ENCODE assay signal across 22 cellular contexts in genomic region chr7:142487124-142487523, GRCh38.
A peak's percentile ranks its signal among the peaks of the same experiment; 100 is the strongest.
DNase-seq lines count a peak whose midpoint lies in the region; ATAC-seq and TF ChIP-seq lines count a peak whose summit lies in the region.
"Had no signal": no experiment of that assay in that cellular context is flagged by ENCODE, and none has a peak within 500 bp of the region (broad histone marks: within the 10 kb centered on the region; RNA-seq: fewer than 3 reads in every experiment).

No MANE protein-coding gene starts in this region.

- WGBS in SK-N-SH (ENCODE audit: low lambda C conversion rate), result 46% methylated on average over 4 of the region's 4 CpGs

- H3K79me2 ChIP-seq in SK-N-SH (ENCODE audit: insufficient read depth), result no peaks in the 10 kb centered on the region

- H3K4me3 ChIP-seq in SK-N-SH (ENCODE audit: low read depth in 2 of 2, low read length in 1 of 2), result no peak overlapping the region
- H3K4me3 ChIP-seq: MG63, Peyer's patch, SJCRH30 had no signal

- peak overlapping the region; percentile 59 for H3K27ac Mint-ChIP-seq in dendritic cell treated with granulocyte-macrophage colony-stimulating factor and Interleukin-4, amounts not matched to agents 40 ng/mL and 50 ng/mL, for 4 days
- H3K27ac Mint-ChIP-seq in activated T-helper 1 cell treated with anti-CD3 and anti-CD28 coated beads, Interleukin-12 subunit alpha, Interleukin-12 subunit beta, Interleukin-2, Interleukin-4 antibody, amounts not matched to agents 30 ng/mL and 10 ng/mL and 1 ng/mL, durations not matched to agents 14 hours and 24 hours and 36 hours, result no peak overlapping the region
- H3K27ac Mint-ChIP-seq: T-helper 1 cell treated with Interleukin-12 subunit alpha and Interleukin-12 subunit beta and Interleukin-4 antibody, amounts not matched to agents 30 μg/mL and 1 μg/mL, for 36 hours had no signal

- H3K4me3 Mint-ChIP-seq in dendritic cell treated with granulocyte-macrophage colony-stimulating factor and Interleukin-4, amounts not matched to agents 40 ng/mL and 50 ng/mL, for 4 days, result no peak overlapping the region
- H3K4me3 Mint-ChIP-seq in activated T-helper 1 cell treated with anti-CD3 and anti-CD28 coated beads, Interleukin-12 subunit alpha, Interleukin-12 subunit beta, Interleukin-2, Interleukin-4 antibody, amounts not matched to agents 30 ng/mL and 10 ng/mL and 1 ng/mL, durations not matched to agents 14 hours and 24 hours and 36 hours, result no peak overlapping the region
- H3K4me3 Mint-ChIP-seq: T-helper 1 cell treated with Interleukin-12 subunit alpha and Interleukin-12 subunit beta and Interleukin-4 antibody, amounts not matched to agents 30 μg/mL and 1 μg/mL, for 36 hours had no signal

- no peak overlapping the region for H2AFZ ChIP-seq in SK-N-SH (ENCODE audit: low read depth)

- no peak overlapping the region for H3K9ac ChIP-seq in SK-N-SH

- TF ChIP-seq EP300 in SK-N-SH (IDR thresholded peaks at IDR 0.05; ENCODE audit: borderline replicate concordance in 1 of 2, low read depth in 1 of 2, low read length in 1 of 2), result no peak

- ATAC-seq in SK-N-SH treated with all-trans-retinoic acid at 6 μM for 48 hours (no peak), GM18870 (IDR thresholded peaks at IDR 0.05; ENCODE audit: unreplicated experiment) (no peak)

- DNase-seq in SK-N-SH (no peak), NCI-H2171 treated with DMSO at 0.1 percent for 48 hours (lab: John Stamatoyannopoulos, UW) (peak; percentile 72), NCI-H510A treated with DMSO at 0.1 percent for 48 hours (lab: John Stamatoyannopoulos, UW) (no peak), SHP77 treated with DMSO at 0.1 percent for 48 hours (lab: John Stamatoyannopoulos, UW) (no peak)
- DNase-seq in activated T-helper 1 cell treated with anti-CD3 and anti-CD28 coated beads, Interleukin-12 subunit alpha, Interleukin-12 subunit beta, Interleukin-2, Interleukin-4 antibody, amounts not matched to agents 30 ng/mL and 10 ng/mL and 1 ng/mL, durations not matched to agents 14 hours and 24 hours and 36 hours (ENCODE audit: low spot score), result no peak
- DNase-seq: 8988T; DMS79 treated with DMSO at 0.1 percent for 48 hours; Karpas-422; MG63; NCI-H1417; NCI-H1694 treated with DMSO at 0.1 percent for 48 hours; NCI-H2081 treated with DMSO at 0.1 percent for 48 hours; NCI-H446 treated with DMSO at 0.1 percent for 48 hours; NCI-H69; NK-92 treated with Interleukin-12 subunit alpha and Interleukin-12 subunit beta, amount 100 ng/mL, for 24 hours; Peyer's patch; SJCRH30 had no signal

- no peaks in the 10 kb centered on the region for H3K9me3 ChIP-seq in SK-N-SH
- H3K9me3 ChIP-seq: MG63, Peyer's patch, SJCRH30 had no signal

- H3K9me3 Mint-ChIP-seq in dendritic cell treated with granulocyte-macrophage colony-stimulating factor and Interleukin-4, amounts not matched to agents 40 ng/mL and 50 ng/mL, for 4 days, result no peaks in the 10 kb centered on the region
- no peaks in the 10 kb centered on the region for H3K9me3 Mint-ChIP-seq in activated T-helper 1 cell treated with anti-CD3 and anti-CD28 coated beads, Interleukin-12 subunit alpha, Interleukin-12 subunit beta, Interleukin-2, Interleukin-4 antibody, amounts not matched to agents 30 ng/mL and 10 ng/mL and 1 ng/mL, durations not matched to agents 14 hours and 24 hours and 36 hours
- H3K9me3 Mint-ChIP-seq: T-helper 1 cell treated with Interleukin-12 subunit alpha and Interleukin-12 subunit beta and Interleukin-4 antibody, amounts not matched to agents 30 μg/mL and 1 μg/mL, for 36 hours had no signal

- H3K27me3 Mint-ChIP-seq in dendritic cell treated with granulocyte-macrophage colony-stimulating factor and Interleukin-4, amounts not matched to agents 40 ng/mL and 50 ng/mL, for 4 days, result peaks cover 4% of the 10 kb centered on the region
- H3K27me3 Mint-ChIP-seq in activated T-helper 1 cell treated with anti-CD3 and anti-CD28 coated beads, Interleukin-12 subunit alpha, Interleukin-12 subunit beta, Interleukin-2, Interleukin-4 antibody, amounts not matched to agents 30 ng/mL and 10 ng/mL and 1 ng/mL, durations not matched to agents 14 hours and 24 hours and 36 hours (ENCODE audit: insufficient read depth), result peaks cover 5% of the 10 kb centered on the region

- no peak overlapping the region for H3K27ac ChIP-seq in SK-N-SH (ENCODE audit: low read depth in 2 of 2, low read length in 1 of 2)
- H3K27ac ChIP-seq: C4-2B, Peyer's patch, SJCRH30 had no signal

- intact Hi-C loops in dendritic cell treated with granulocyte-macrophage colony-stimulating factor and Interleukin-4, amounts not matched to agents 40 ng/mL and 50 ng/mL, for 4 days (cut with micrococcal nuclease), result loop anchor here (10.0 kb wide), 1 partner anchor 52 kb away; no protein-coding TSS in a partner anchor
- intact Hi-C loops in activated T-helper 1 cell treated with anti-CD3 and anti-CD28 coated beads, Interleukin-12 subunit alpha, Interleukin-12 subunit beta, Interleukin-2, Interleukin-4 antibody, amounts not matched to agents 30 ng/mL and 10 ng/mL and 1 ng/mL, durations not matched to agents 14 hours and 24 hours and 36 hours (cut with micrococcal nuclease), result no loop called here

- H3K27me3 ChIP-seq in SK-N-SH (ENCODE audit: insufficient read depth), result peaks cover 10% of the 10 kb centered on the region; the same call in 1 of the 2 replicates
- H3K27me3 ChIP-seq: MG63, Peyer's patch had no signal

- peaks cover 54% of the 10 kb centered on the region for H3K4me1 Mint-ChIP-seq in dendritic cell treated with granulocyte-macrophage colony-stimulating factor and Interleukin-4, amounts not matched to agents 40 ng/mL and 50 ng/mL, for 4 days (ENCODE audit: low read depth)
- peaks cover 26% of the 10 kb centered on the region for H3K4me1 Mint-ChIP-seq in activated T-helper 1 cell treated with anti-CD3 and anti-CD28 coated beads, Interleukin-12 subunit alpha, Interleukin-12 subunit beta, Interleukin-2, Interleukin-4 antibody, amounts not matched to agents 30 ng/mL and 10 ng/mL and 1 ng/mL, durations not matched to agents 14 hours and 24 hours and 36 hours (ENCODE audit: low read depth)

- H3K36me3 Mint-ChIP-seq in dendritic cell treated with granulocyte-macrophage colony-stimulating factor and Interleukin-4, amounts not matched to agents 40 ng/mL and 50 ng/mL, for 4 days (ENCODE audit: low read depth), result no peaks in the 10 kb centered on the region
- no peaks in the 10 kb centered on the region for H3K36me3 Mint-ChIP-seq in activated T-helper 1 cell treated with anti-CD3 and anti-CD28 coated beads, Interleukin-12 subunit alpha, Interleukin-12 subunit beta, Interleukin-2, Interleukin-4 antibody, amounts not matched to agents 30 ng/mL and 10 ng/mL and 1 ng/mL, durations not matched to agents 14 hours and 24 hours and 36 hours (ENCODE audit: low read depth)

- TF ChIP-seq CTCF in SK-N-SH (IDR thresholded peaks at IDR 0.05), result no peak

- TF ChIP-seq RAD21 in SK-N-SH (IDR thresholded peaks at IDR 0.05; ENCODE audit: low read length), result no peak

- H4K20me1 ChIP-seq in SK-N-SH (ENCODE audit: insufficient read depth), result no peaks in the 10 kb centered on the region

- H3K36me3 ChIP-seq in SK-N-SH (replicated peaks in 1 of 2; ENCODE audit: control insufficient read depth in 1 of 2, insufficient read depth in 2 of 2, low read length in 1 of 2), result no peaks in the 10 kb centered on the region
- H3K36me3 ChIP-seq: MG63, Peyer's patch, SJCRH30 had no signal

- POLR2A ChIA-PET in SK-N-SH (lab: Yijun Ruan, JAX), result interaction anchor here (0.6 kb wide), 1 partner anchor 51 kb away, joined by 3 read pairs; no protein-coding TSS in a partner anchor

- no peak overlapping the region for H3K4me2 ChIP-seq in SK-N-SH

- no peaks in the 10 kb centered on the region for H3F3A ChIP-seq in SK-N-SH (replicated peaks; ENCODE audit: insufficient read depth)

- CTCF ChIA-PET in SK-N-SH (lab: Yijun Ruan, JAX), result interaction anchor here (0.8 to 13.5 kb wide), 20 partner anchors 9 to 728 kb away, joined by 3 to 196 read pairs (median 5); no protein-coding TSS in a partner anchor

- H3K4me1 ChIP-seq in SK-N-SH (ENCODE audit: control insufficient read depth in 1 of 2, insufficient read depth in 2 of 2, low read depth in 1 of 2, low read length in 1 of 2), result peaks cover 0 to 2% of the 10 kb centered on the region in 2 experiments; a peak in 1 of 4 replicates
- H3K4me1 ChIP-seq: Peyer's patch, SJCRH30 had no signal

- no peaks in the 10 kb centered on the region for H3K9me2 ChIP-seq in SK-N-SH

TF ChIP-seq in SK-N-SH, 30 proteins besides CTCF, POLR2A, EP300 and RAD21:
- TF ChIP-seq, protein P1, sequence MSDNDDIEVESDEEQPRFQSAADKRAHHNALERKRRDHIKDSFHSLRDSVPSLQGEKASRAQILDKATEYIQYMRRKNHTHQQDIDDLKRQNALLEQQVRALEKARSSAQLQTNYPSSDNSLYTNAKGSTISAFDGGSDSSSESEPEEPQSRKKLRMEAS (IDR thresholded peaks at IDR 0.05; ENCODE audit: low read depth), result no peak
- peak; percentile 13; the same call in 1 of the 2 replicates for TF ChIP-seq GATA2 (CRISPR knock-in tag; IDR thresholded peaks at IDR 0.05)

TF ChIP-seq in SK-N-SH treated with all-trans-retinoic acid at 6 μM for 48 hours, 23 proteins besides CTCF, POLR2A, EP300 and RAD21 (continues in another document):
- TF ChIP-seq ISL1 (CRISPR knock-in tag; IDR thresholded peaks at IDR 0.05) (no peak), ZNF8 (CRISPR knock-in tag; IDR thresholded peaks at IDR 0.05) (no peak), BACH2 (CRISPR knock-in tag; IDR thresholded peaks at IDR 0.05; ENCODE audit: borderline replicate concordance) (no peak), OSR1 (CRISPR knock-in tag; IDR thresholded peaks at IDR 0.05) (no peak), PATZ1 (CRISPR knock-in tag; IDR thresholded peaks at IDR 0.05; ENCODE audit: borderline replicate concordance) (no peak), TCF4 (CRISPR knock-in tag; IDR thresholded peaks at IDR 0.05; ENCODE audit: borderline replicate concordance) (no peak), ZC3H10 (CRISPR knock-in tag; IDR thresholded peaks at IDR 0.05) (no peak)
